In the genomic region with DNA sequence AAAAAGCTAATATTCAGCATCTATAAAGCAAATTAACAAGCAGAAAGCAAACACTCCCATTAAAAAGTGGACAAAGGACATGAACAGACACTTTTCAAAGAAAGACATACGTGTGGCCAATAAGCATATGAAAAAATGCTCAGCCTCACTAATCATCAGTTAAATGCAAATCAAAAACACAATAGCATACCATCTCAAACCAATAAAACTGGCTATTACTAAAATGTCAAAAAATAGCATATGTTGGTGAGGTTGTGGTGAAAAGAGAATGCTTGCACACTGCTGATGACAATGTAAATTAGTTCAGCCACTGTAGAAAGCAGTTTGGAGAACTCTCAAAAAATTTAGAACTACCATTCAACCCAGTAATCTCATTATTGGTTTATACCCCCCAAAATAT, we compare ENCODE assay signal across 25 cellular contexts.
"Had no signal": no experiment of that assay in that cellular context is flagged by ENCODE, and none has a peak within 500 bp of the region (broad histone marks: within the 10 kb centered on the region; RNA-seq: fewer than 3 reads in every experiment).

No MANE protein-coding gene starts in this region.

- H3K4me1 ChIP-seq: colonic mucosa, esophagus muscularis mucosa, esophagus squamous epithelium, foreskin keratinocyte, gastrocnemius medialis, heart left ventricle, heart right ventricle had no signal

- H2AFZ ChIP-seq: hepatocyte had no signal

- H3K9me3 ChIP-seq: colonic mucosa, esophagus squamous epithelium, gastrocnemius medialis had no signal

- H3K27me3 ChIP-seq: colonic mucosa, dorsolateral prefrontal cortex, esophagus muscularis mucosa, esophagus squamous epithelium, foreskin keratinocyte, gastrocnemius medialis, heart left ventricle, heart right ventricle, hepatocyte had no signal

- DNase-seq: colonic mucosa; cortex of kidney; dermis blood vessel endothelial cell; dorsolateral prefrontal cortex; effector CD4-positive, alpha-beta T cell; effector CD8-positive, alpha-beta T cell; effector memory CD4-positive, alpha-beta T cell; effector memory CD8-positive, alpha-beta T cell; endodermal cell; erythroblast; esophagus squamous epithelium; foreskin fibroblast; foreskin keratinocyte; foreskin melanocyte; gastrocnemius medialis; glutamatergic neuron; head of caudate nucleus; heart left ventricle; heart right ventricle had no signal

- H3K4me3 Mint-ChIP-seq: dendritic cell treated with granulocyte-macrophage colony-stimulating factor and Interleukin-4, amounts not matched to agents 40 ng/mL and 50 ng/mL, for 4 days; effector memory CD8-positive, alpha-beta T cell; endodermal cell had no signal

- ATAC-seq: effector memory CD8-positive, alpha-beta T cell; esophagus mucosa; foreskin keratinocyte; gastrocnemius medialis; heart left ventricle; heart right ventricle had no signal

- H3K79me2 ChIP-seq: hepatocyte had no signal

- H3K27me3 Mint-ChIP-seq: dendritic cell treated with granulocyte-macrophage colony-stimulating factor and Interleukin-4, amounts not matched to agents 40 ng/mL and 50 ng/mL, for 4 days; effector memory CD8-positive, alpha-beta T cell had no signal

- H3K4me1 Mint-ChIP-seq: endodermal cell had no signal

- H3K4me2 ChIP-seq: hepatocyte had no signal

- H3K4me3 ChIP-seq: colonic mucosa, coronary artery, dorsolateral prefrontal cortex, esophagus muscularis mucosa, esophagus squamous epithelium, gastrocnemius medialis, heart left ventricle, heart right ventricle, hepatocyte had no signal

- H3K27ac Mint-ChIP-seq: dendritic cell treated with granulocyte-macrophage colony-stimulating factor and Interleukin-4, amounts not matched to agents 40 ng/mL and 50 ng/mL, for 4 days; effector memory CD8-positive, alpha-beta T cell; endodermal cell had no signal

- H3K36me3 ChIP-seq: colonic mucosa, esophagus muscularis mucosa, esophagus squamous epithelium, gastrocnemius medialis, heart left ventricle, heart right ventricle had no signal

- H3K27ac ChIP-seq: colonic mucosa, coronary artery, dorsolateral prefrontal cortex, epithelial cell of prostate, esophagus muscularis mucosa, esophagus squamous epithelium, foreskin keratinocyte, gastrocnemius medialis, heart left ventricle, heart right ventricle, hepatocyte had no signal
